10 cellular contexts compared by ENCODE assay signal in the genomic region with DNA sequence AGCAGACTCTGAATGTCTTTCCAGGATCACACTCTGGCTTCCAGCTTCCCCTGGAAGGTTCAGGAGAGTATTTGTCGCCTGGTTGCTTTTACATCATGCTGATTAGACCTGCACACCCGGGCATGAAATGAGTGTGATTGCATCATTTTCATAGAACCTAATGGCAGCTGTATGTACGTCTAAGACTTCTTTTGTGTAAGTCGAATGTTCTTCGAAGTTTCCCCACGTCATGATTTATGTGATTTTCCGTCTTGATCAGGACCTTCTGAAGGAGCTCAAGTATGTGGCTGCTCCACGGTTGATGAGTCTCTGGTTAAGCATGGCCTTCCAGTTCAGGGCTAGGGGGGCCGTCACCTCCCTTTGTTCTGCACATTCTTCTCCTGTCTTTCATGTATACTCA. TPM values are rescaled to one million over a fixed set of nuclear protein-coding genes. Genes with fewer than 3 reads are reported as not detected.
A peak's percentile ranks its signal among the peaks of the same experiment; 100 is the strongest.
DNase-seq lines count a peak whose midpoint lies in the region; ATAC-seq and TF ChIP-seq lines count a peak whose summit lies in the region.
"Had no signal": no experiment of that assay in that cellular context is flagged by ENCODE, and none has a peak within 500 bp of the region (broad histone marks: within the 10 kb centered on the region; RNA-seq: fewer than 3 reads in every experiment).

No MANE protein-coding gene starts in this region.

- H3K4me3 Mint-ChIP-seq in MCF 10A (ENCODE audit: unreplicated experiment) (no peak overlapping the region), activated B cell treated with CpG ODN at 0.5 μM for 24 hours (peak overlapping the region; percentile 60), glutamatergic neuron (ENCODE audit: unreplicated experiment) (peak overlapping the region; percentile 54)
- peak overlapping the region; percentile 63 to 84 for H3K4me3 Mint-ChIP-seq in stimulated activated naive CD8-positive, alpha-beta T cell treated with anti-CD3 and anti-CD28 coated beads, Interleukin-15, amount 100 ng/mL, for 72 hours

- H3K27me3 ChIP-seq in mammary epithelial cell (ENCODE audit: insufficient read depth, low read length) (no peaks in the 10 kb centered on the region), aorta (ENCODE audit: control insufficient read depth in 1 of 2, insufficient read depth in 2 of 2, low read length in 1 of 2) (no peaks in the 10 kb centered on the region)

- H3K27ac Mint-ChIP-seq in MCF 10A (ENCODE audit: low read depth, unreplicated experiment), result no peak overlapping the region
- H3K27ac Mint-ChIP-seq in activated B cell treated with CpG ODN at 0.5 μM for 24 hours, result peak overlapping the region; percentile 71
- peak overlapping the region; percentile 24 for H3K27ac Mint-ChIP-seq in glutamatergic neuron (ENCODE audit: unreplicated experiment)
- peak overlapping the region; percentile 96 to 98 for H3K27ac Mint-ChIP-seq in stimulated activated naive CD8-positive, alpha-beta T cell treated with anti-CD3 and anti-CD28 coated beads, Interleukin-15, amount 100 ng/mL, for 72 hours

- H3K9me3 Mint-ChIP-seq in MCF 10A (ENCODE audit: unreplicated experiment) (no peaks in the 10 kb centered on the region), activated B cell treated with CpG ODN at 0.5 μM for 24 hours (no peaks in the 10 kb centered on the region), glutamatergic neuron (ENCODE audit: unreplicated experiment) (peaks cover 4% of the 10 kb centered on the region)
- no peaks in the 10 kb centered on the region for H3K9me3 Mint-ChIP-seq in stimulated activated naive CD8-positive, alpha-beta T cell treated with anti-CD3 and anti-CD28 coated beads, Interleukin-15, amount 100 ng/mL, for 72 hours

- H3K36me3 Mint-ChIP-seq in MCF 10A (ENCODE audit: insufficient read depth, unreplicated experiment) (peaks cover 44% of the 10 kb centered on the region), activated B cell treated with CpG ODN at 0.5 μM for 24 hours (ENCODE audit: low read depth) (peaks cover 53% of the 10 kb centered on the region), glutamatergic neuron (ENCODE audit: unreplicated experiment) (no peaks in the 10 kb centered on the region)

- H3K4me3 ChIP-seq in mammary epithelial cell (replicated peaks in 1 of 3; ENCODE audit: insufficient read depth in 1 of 3, low read depth in 2 of 3, low read length in 3 of 3) (no peak overlapping the region), lower leg skin (ENCODE audit: low read depth, poor library complexity, severe bottlenecking) (no peak overlapping the region), aorta (ENCODE audit: low read length in 2 of 2) (no peak overlapping the region)

- in situ Hi-C loops in mammary epithelial cell (cut with MboI; ENCODE audit: low sequenced_read_pairs in 2 of 2), result loop anchor here in 1 of 2 donors (25.0 kb wide), 1 partner anchor 316 kb away; the partner anchor contains the start of gene TMEM270

- peaks cover 14% of the 10 kb centered on the region for H3K36me3 ChIP-seq in mammary epithelial cell (ENCODE audit: insufficient read depth, low read length)
- no peaks in the 10 kb centered on the region for H3K36me3 ChIP-seq in aorta (ENCODE audit: control insufficient read depth in 1 of 2, insufficient read depth in 2 of 2, low read length in 1 of 2)

- TF ChIP-seq CTCF in mammary epithelial cell (conservative IDR thresholded peaks at IDR 0.05 in 1 of 2, IDR thresholded peaks at IDR 0.05 in 1 of 2; ENCODE audit: extremely low read depth in 1 of 2, insufficient read depth in 1 of 2, low read depth in 1 of 2, low read length in 2 of 2) (no peak), MCF 10A (IDR thresholded peaks at IDR 0.05; ENCODE audit: unreplicated experiment) (no peak), activated B cell treated with CpG ODN at 0.5 μM for 24 hours (IDR thresholded peaks at IDR 0.05) (no peak), glutamatergic neuron (IDR thresholded peaks at IDR 0.05; ENCODE audit: partially characterized antibody, unreplicated experiment) (no peak), lower leg skin (IDR thresholded peaks at IDR 0.05) (no peak)

- H3K4me2 ChIP-seq in mammary epithelial cell (ENCODE audit: insufficient read depth, low read depth, low read length), result no peak overlapping the region

- CTCF ChIA-PET in mammary epithelial cell (lab: Charles Lee; ENCODE audit: low non-redundant PET) (no interaction called here), MCF 10A (lab: Yijun Ruan, JAX) (interaction anchor here (0.5 to 3.7 kb wide), 8 partner anchors 15 to 224 kb away, joined by 3 to 16 read pairs (median 5); no protein-coding TSS in a partner anchor), activated B cell treated with CpG ODN at 0.5 μM for 24 hours (lab: Charles Lee) (interaction anchor here (1.3 to 1.5 kb wide), 3 partner anchors 28 to 222 kb away, joined by 3 to 8 read pairs (median 6); no protein-coding TSS in a partner anchor)

- peak; percentile 17 for DNase-seq in mammary epithelial cell
- DNase-seq in MCF 10A (ENCODE audit: unreplicated experiment), result no peak
- DNase-seq in activated B cell treated with CpG ODN at 0.5 μM for 24 hours, result no peak
- DNase-seq in glutamatergic neuron, result no peak
- DNase-seq in stimulated activated naive CD8-positive, alpha-beta T cell treated with anti-CD3 and anti-CD28 coated beads, Interleukin-15, amount 100 ng/mL, for 72 hours, result peak in 1 of 2 donors; percentile 27
- DNase-seq in activated gamma-delta T cell (lab: John Stamatoyannopoulos, UW), result no peak
- DNase-seq in lower leg skin (ENCODE audit: low spot score in 2 of 2), result no peak
- no peak for DNase-seq in aorta
- DNase-seq: islet precursor cell, NCI-H187 had no signal

- H3K79me2 ChIP-seq in mammary epithelial cell (ENCODE audit: insufficient read depth, low read length), result peaks cover 95% of the 10 kb centered on the region

- TF ChIP-seq POLR2A in lower leg skin (IDR thresholded peaks at IDR 0.05), result no peak

- POLR2A ChIA-PET in MCF 10A (lab: Yijun Ruan, JAX), result interaction anchor here (0.7 to 2.0 kb wide), 4 partner anchors 27 to 119 kb away, joined by 3 to 7 read pairs (median 3); partner anchors contain the start of gene LIMK1
- POLR2A ChIA-PET in activated B cell treated with CpG ODN at 0.5 μM for 24 hours (lab: Charles Lee), result interaction anchor here (0.6 to 2.1 kb wide), 7 partner anchors 32 to 115 kb away, joined by 3 to 12 read pairs (median 4); partner anchors contain the start of gene LIMK1

- H3K4me1 ChIP-seq in mammary epithelial cell (ENCODE audit: insufficient read depth, low read length) (peaks cover 48% of the 10 kb centered on the region), aorta (ENCODE audit: control insufficient read depth in 1 of 2, insufficient read depth in 2 of 2, low read length in 2 of 2) (peaks cover 2 to 5% of the 10 kb centered on the region in 2 donors)

- 67% methylated on average over 9 of the region's 9 CpGs for WGBS in mammary epithelial cell (ENCODE audit: low coverage, missing lambda C conversion rate)
- WGBS in lower leg skin, 2 donors, result 31% methylated on average over 9 of the region's 9 CpGs
- WGBS in aorta, 2 donors, result 37 to 40% methylated on average over 9 of the region's 9 CpGs

- H3K4me1 Mint-ChIP-seq in MCF 10A (ENCODE audit: insufficient read depth, unreplicated experiment) (peaks cover 42% of the 10 kb centered on the region), activated B cell treated with CpG ODN at 0.5 μM for 24 hours (peaks cover 79% of the 10 kb centered on the region), glutamatergic neuron (ENCODE audit: low read depth, unreplicated experiment) (peaks cover 24% of the 10 kb centered on the region)
- peaks cover 73% of the 10 kb centered on the region for H3K4me1 Mint-ChIP-seq in stimulated activated naive CD8-positive, alpha-beta T cell treated with anti-CD3 and anti-CD28 coated beads, Interleukin-15, amount 100 ng/mL, for 72 hours

- H2AFZ ChIP-seq in mammary epithelial cell (ENCODE audit: low read depth, low read length), result no peak overlapping the region

- ATAC-seq in activated B cell treated with CpG ODN at 0.5 μM for 24 hours (ENCODE audit: low read depth) (peak; percentile 6), aorta (ENCODE audit: low FRiP score) (no peak)
- ATAC-seq in stimulated activated naive CD8-positive, alpha-beta T cell treated with anti-CD3 and anti-CD28 coated beads, Interleukin-15, amount 100 ng/mL, for 72 hours, result no peak

- H3K9me3 ChIP-seq in mammary epithelial cell (replicated peaks; ENCODE audit: insufficient read depth, low read length), result no peaks in the 10 kb centered on the region
- H3K9me3 ChIP-seq in aorta (ENCODE audit: control insufficient read depth, low read length), result no peaks in the 10 kb centered on the region

- H3K27ac ChIP-seq in mammary epithelial cell (ENCODE audit: insufficient read depth, low read depth, low read length), result no peak overlapping the region
- no peak overlapping the region for H3K27ac ChIP-seq in aorta (ENCODE audit: low read depth in 1 of 2, low read length in 2 of 2)

- no TSS peak for BruUV-seq in mammary epithelial cell (replicated peaks; lab: Mats Ljungman, UMichigan)
- no TSS peak for BruUV-seq in MCF 10A (replicated peaks; lab: Mats Ljungman, UMichigan)

- H3K27me3 Mint-ChIP-seq in MCF 10A (ENCODE audit: insufficient read depth, unreplicated experiment), result no peaks in the 10 kb centered on the region
- H3K27me3 Mint-ChIP-seq in activated B cell treated with CpG ODN at 0.5 μM for 24 hours, result no peaks in the 10 kb centered on the region
- peaks cover 4% of the 10 kb centered on the region for H3K27me3 Mint-ChIP-seq in glutamatergic neuron (ENCODE audit: unreplicated experiment)
- no peaks in the 10 kb centered on the region for H3K27me3 Mint-ChIP-seq in stimulated activated naive CD8-positive, alpha-beta T cell treated with anti-CD3 and anti-CD28 coated beads, Interleukin-15, amount 100 ng/mL, for 72 hours

- intact Hi-C loops in mammary epithelial cell (cut with micrococcal nuclease) (no loop called here), MCF 10A (cut with micrococcal nuclease) (no loop called here), activated B cell treated with CpG ODN at 0.5 μM for 24 hours (cut with micrococcal nuclease) (loop anchor here (10.0 kb wide), 1 partner anchor 1736 kb away; the partner anchor contains the start of gene POR), lower leg skin (cut with DNase I; ENCODE audit: low total_unique reads) (no loop called here), aorta (cut with DNase I) (loop anchor here in 1 of 2 donors (5.0 kb wide), 1 partner anchor 96 kb away; the partner anchor contains the start of gene LIMK1)

- peaks cover 23% of the 10 kb centered on the region for H4K20me1 ChIP-seq in mammary epithelial cell (ENCODE audit: insufficient read depth, low read length)

- no peak overlapping the region for H3K9ac ChIP-seq in mammary epithelial cell (ENCODE audit: insufficient read depth, low read length)

- dilution Hi-C loops in mammary epithelial cell (cut with HindIII; ENCODE audit: low sequenced_read_pairs), result loop anchor here (5.0 kb wide), 2 partner anchors 69 to 91 kb away; no protein-coding TSS in a partner anchor

RNA-seq across cellular contexts. Expression of gene EIF4H, which starts 4.5 kb away (rescaled TPM):
- total RNA-seq in mammary epithelial cell, result 100 to 1,000 TPM; 252 to 365 TPM
- polyA plus RNA-seq in mammary epithelial cell, result 300 TPM
- polyA minus RNA-seq in mammary epithelial cell, result 345 TPM
- total RNA-seq in MCF 10A (2022), result 365 and 420 TPM in 2 replicates
- total RNA-seq in activated B cell treated with CpG ODN at 0.5 μM for 24 hours, result 263 and 280 TPM in 2 replicates
- 234 TPM for total RNA-seq in glutamatergic neuron (ENCODE audit: unreplicated experiment)
- 100 to 1,000 TPM; 259 to 321 (median 296) TPM for total RNA-seq in lower leg skin
- total RNA-seq in aorta, result 100 to 1,000 TPM; 190 to 207 TPM
- 100 to 1,000 TPM; 140 to 183 TPM for polyA plus RNA-seq in aorta

RNA-seq across cellular contexts. Expression of gene LAT2, which starts 31.2 kb away (rescaled TPM):
- total RNA-seq in mammary epithelial cell (1 to 10 TPM in 1 of 2 donors, under 1 TPM in 1; 0.17 to 1.6 TPM), MCF 10A (2022) (6.7 and 12.6 TPM in 2 replicates), activated B cell treated with CpG ODN at 0.5 μM for 24 hours (291 and 329 TPM in 2 replicates), glutamatergic neuron (ENCODE audit: unreplicated experiment) (1.5 TPM), lower leg skin (1 to 10 TPM in 3 of 4 donors, under 1 TPM in 1; 0.88 to 2.4 (median 1.5) TPM), aorta (10 to 100 TPM; 12.0 to 17.0 TPM)
- polyA plus RNA-seq in mammary epithelial cell (1.2 TPM), aorta (10 to 100 TPM in 1 of 2 donors, 1 to 10 TPM in 1; 4.2 to 12.4 TPM)
- polyA minus RNA-seq in mammary epithelial cell, result not detected

Comparison
In these comparisons a context has a peak if more than half of its experiments do, and no peak if none do; other contexts are left out.
1. RNA of gene LAT2, which starts 31.2 kb away (total RNA-seq): 291 to 329 TPM in activated B cell treated with CpG ODN at 0.5 μM for 24 hours; 12.0 to 17.0 TPM in aorta, 6.7 to 12.6 TPM in MCF 10A, 0.88 to 2.4 TPM in lower leg skin, 0.17 to 1.6 TPM in mammary epithelial cell and 1.5 TPM in glutamatergic neuron (single experiment); every median in the first group is over 10 times any median in the second.